In genomic region chr2:238811765-238812164, GRCh38 we compare ENCODE assay signal across 16 cellular contexts. TPM values are rescaled to one million over a fixed set of nuclear protein-coding genes. Genes with fewer than 3 reads are reported as not detected.
DNase-seq lines count a peak whose midpoint lies in the region; ATAC-seq and TF ChIP-seq lines count a peak whose summit lies in the region.
"Had no signal": no experiment of that assay in that cellular context is flagged by ENCODE, and none has a peak within 500 bp of the region (broad histone marks: within the 10 kb centered on the region; RNA-seq: fewer than 3 reads in every experiment).

No MANE protein-coding gene starts in this region.

- WGBS in suprapubic skin: 60% methylated on average over 5 of the region's 5 CpGs

- POLR2A ChIA-PET in BJ (lab: Charles Lee): no interaction called here

- no peaks in the 10 kb centered on the region for H3K27me3 ChIP-seq in BJ (ENCODE audit: control insufficient read depth, insufficient read depth, low read length)
- H3K27me3 ChIP-seq in suprapubic skin: peaks cover 9% of the 10 kb centered on the region
- H3K27me3 ChIP-seq: SJSA1 had no signal

- H3K4me3 ChIP-seq in BJ (ENCODE audit: low read depth, low read length): peak overlapping the region; percentile 13; the same call in 1 of the 2 replicates
- peak overlapping the region; percentile 1; the same call in 1 of the 2 replicates for H3K4me3 ChIP-seq in HFF-Myc (replicated peaks; ENCODE audit: low read depth, low read length)
- no peak overlapping the region for H3K4me3 ChIP-seq in suprapubic skin
- H3K4me3 ChIP-seq: K562, SJSA1 had no signal

- ATAC-seq in HG02610 (IDR thresholded peaks at IDR 0.05; ENCODE audit: unreplicated experiment): no peak
- ATAC-seq in HG02870 (IDR thresholded peaks at IDR 0.05; ENCODE audit: unreplicated experiment): no peak
- ATAC-seq: K562 had no signal

- TF ChIP-seq CTCF in BJ (IDR thresholded peaks at IDR 0.05; ENCODE audit: insufficient read depth, low read depth, low read length): no peak
- TF ChIP-seq CTCF in HFF-Myc (IDR thresholded peaks at IDR 0.05; ENCODE audit: low read depth, low read length, missing control alignments): no peak
- no peak for TF ChIP-seq CTCF in suprapubic skin (IDR thresholded peaks at IDR 0.05)

- H3K36me3 ChIP-seq in BJ (ENCODE audit: control insufficient read depth, insufficient read depth, low read length) (no peaks in the 10 kb centered on the region), suprapubic skin (no peaks in the 10 kb centered on the region)
- H3K36me3 ChIP-seq: SJSA1 had no signal

- H3K4me1 ChIP-seq in suprapubic skin: no peaks in the 10 kb centered on the region
- H3K4me1 ChIP-seq: SJSA1 had no signal

- CTCF ChIA-PET in BJ (lab: Yijun Ruan, JAX): interaction anchor here (0.6 kb wide), 1 partner anchor 24 kb away, joined by 3 read pairs; no protein-coding TSS in a partner anchor

- TF ChIP-seq POLR2A in suprapubic skin (IDR thresholded peaks at IDR 0.05): no peak

- peak overlapping the region; percentile 63 for H3K27ac ChIP-seq in suprapubic skin
- H3K27ac ChIP-seq: SJSA1 had no signal

- no peak for TF ChIP-seq EP300 in suprapubic skin (IDR thresholded peaks at IDR 0.05)

- H3K9me3 ChIP-seq in suprapubic skin: peaks cover 7% of the 10 kb centered on the region

- DNase-seq in BJ (ENCODE audit: low read depth) (peak; percentile 64), HFF-Myc (ENCODE audit: extremely low read depth, low read depth) (peak; percentile 85), fibroblast of peridontal ligament (ENCODE audit: extremely low read depth) (peak; percentile 73), suprapubic skin (ENCODE audit: low spot score in 2 of 2) (peak in 1 of 2 donors; percentile 75)
- no peak for DNase-seq in activated CD4-positive, alpha-beta T cell treated with anti-CD3 and anti-CD28 coated beads, Interleukin-2, amount 50 U/mL, for 1 hour
- DNase-seq: Calu3; CD4-positive, alpha-beta T cell; DMS79 treated with DMSO at 0.1 percent for 48 hours; NCI-H1436 treated with DMSO at 0.1 percent for 48 hours; NCI-H2227 treated with DMSO at 0.1 percent for 48 hours; NCI-H526 treated with DMSO at 0.1 percent for 48 hours had no signal

RNA-seq across cellular contexts. Expression of gene TWIST2, which starts 36.1 kb away (rescaled TPM):
- polyA plus RNA-seq in BJ (2011; rRNA removed): 110 and 127 TPM in 2 replicates
- 77.4 and 88.7 TPM in 2 replicates for polyA minus RNA-seq in BJ (2011; rRNA and poly(A)+ RNA removed)
- 10 to 100 TPM; 14.7 to 72.7 (median 30.4) TPM for total RNA-seq in suprapubic skin
- total RNA-seq: Calu3; CD4-positive, alpha-beta T cell; K562; OCI-LY7 had no signal
- polyA plus RNA-seq: K562 had no signal
